Comparison of ENCODE assay signal across 9 cellular contexts in the genomic region with DNA sequence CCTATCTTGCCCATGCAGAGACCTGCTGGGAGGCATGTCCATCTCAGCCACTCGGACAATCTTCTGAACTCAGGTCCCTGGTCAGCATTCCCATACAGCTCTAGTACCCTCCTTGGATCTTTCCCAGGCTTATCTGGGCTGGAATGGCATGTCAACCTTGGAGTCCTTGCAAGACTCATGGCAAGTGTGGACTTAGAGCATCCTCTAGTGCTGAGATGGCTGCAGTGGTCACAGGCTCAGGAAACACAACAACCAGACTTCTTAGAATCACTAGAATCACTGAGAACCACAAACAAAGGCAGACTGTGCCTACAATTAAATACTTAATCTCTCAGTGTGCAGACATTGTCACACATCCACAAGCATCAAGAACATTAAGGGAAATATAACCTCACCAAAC.
DNase-seq lines count a peak whose midpoint lies in the region; ATAC-seq and TF ChIP-seq lines count a peak whose summit lies in the region.
"Had no signal": no experiment of that assay in that cellular context is flagged by ENCODE, and none has a peak within 500 bp of the region (broad histone marks: within the 10 kb centered on the region; RNA-seq: fewer than 3 reads in every experiment).

No MANE protein-coding gene starts in this region.

- no peaks in the 10 kb centered on the region for H3K79me2 ChIP-seq in OCI-LY1 (ENCODE audit: insufficient read depth, low read length)

- peak; percentile 13; the same call in 1 of the 2 replicates for TF ChIP-seq CTCF in OCI-LY1 (IDR thresholded peaks at IDR 0.05; ENCODE audit: low read length)
- TF ChIP-seq CTCF in retinal pigment epithelial cell (conservative IDR thresholded peaks at IDR 0.05; ENCODE audit: low read depth, low read length): peak; percentile 60

- H3K4me2 ChIP-seq in OCI-LY1 (ENCODE audit: low read length): no peak overlapping the region
- H3K4me2 ChIP-seq: BLaER1 had no signal

- no peaks in the 10 kb centered on the region for H4K20me1 ChIP-seq in OCI-LY1 (ENCODE audit: insufficient read depth, low read length)
- H4K20me1 ChIP-seq: BLaER1 had no signal

- H3K27me3 ChIP-seq in OCI-LY1 (ENCODE audit: insufficient read depth, low read length): no peaks in the 10 kb centered on the region
- H3K27me3 ChIP-seq in MG63: peaks cover 8% of the 10 kb centered on the region
- H3K27me3 ChIP-seq: BLaER1 had no signal

- ATAC-seq in esophagus mucosa: peak; percentile 48

- H3K36me3 ChIP-seq in OCI-LY1 (ENCODE audit: insufficient read depth, low read length) (no peaks in the 10 kb centered on the region), MG63 (no peaks in the 10 kb centered on the region)
- H3K36me3 ChIP-seq: BLaER1 had no signal

- no peak overlapping the region for H3K27ac ChIP-seq in OCI-LY1 (ENCODE audit: low read depth, low read length, poor library complexity, severe bottlenecking)
- H3K27ac ChIP-seq: BLaER1 had no signal

- DNase-seq in SIG-M5 treated with dmso at 0.1 percent for 504 hours (lab: John Stamatoyannopoulos, UW; ENCODE audit: unreplicated experiment) (peak; percentile 30), SIG-M5 (lab: John Stamatoyannopoulos, UW) (no peak), retinal pigment epithelial cell (ENCODE audit: low read depth) (no peak), MG63 (no peak), NCI-H2171 (lab: John Stamatoyannopoulos, UW) (no peak)
- DNase-seq in NK-92 treated with Interleukin-12 subunit alpha and Interleukin-12 subunit beta, amount 100 ng/mL, for 24 hours (lab: John Stamatoyannopoulos, UW): no peak

- no peaks in the 10 kb centered on the region for H3F3A ChIP-seq in OCI-LY1 (ENCODE audit: insufficient read depth, low read length)

- H3K4me1 ChIP-seq in OCI-LY1 (ENCODE audit: insufficient read depth, low read length, severe bottlenecking): no peaks in the 10 kb centered on the region
- H3K4me1 ChIP-seq: BLaER1 had no signal

- H3K4me3 ChIP-seq in OCI-LY1 (ENCODE audit: low read depth, low read length, poor library complexity, severe bottlenecking) (no peak overlapping the region), retinal pigment epithelial cell (ENCODE audit: low read length) (no peak overlapping the region), MG63 (no peak overlapping the region)
- H3K4me3 ChIP-seq: BLaER1 had no signal

- H3K9me3 ChIP-seq in OCI-LY1 (ENCODE audit: low read length): no peaks in the 10 kb centered on the region
- no peaks in the 10 kb centered on the region for H3K9me3 ChIP-seq in MG63
- H3K9me3 ChIP-seq: BLaER1 had no signal

- H2AFZ ChIP-seq in OCI-LY1 (ENCODE audit: low read length): no peak overlapping the region

- no peak overlapping the region for H3K9ac ChIP-seq in OCI-LY1 (ENCODE audit: low read length)
- H3K9ac ChIP-seq: BLaER1 had no signal

- no peaks in the 10 kb centered on the region for H3K9me2 ChIP-seq in OCI-LY1 (ENCODE audit: low read depth, low read length)
